Comparison of ENCODE assay signal across 9 cellular contexts in the genomic region with DNA sequence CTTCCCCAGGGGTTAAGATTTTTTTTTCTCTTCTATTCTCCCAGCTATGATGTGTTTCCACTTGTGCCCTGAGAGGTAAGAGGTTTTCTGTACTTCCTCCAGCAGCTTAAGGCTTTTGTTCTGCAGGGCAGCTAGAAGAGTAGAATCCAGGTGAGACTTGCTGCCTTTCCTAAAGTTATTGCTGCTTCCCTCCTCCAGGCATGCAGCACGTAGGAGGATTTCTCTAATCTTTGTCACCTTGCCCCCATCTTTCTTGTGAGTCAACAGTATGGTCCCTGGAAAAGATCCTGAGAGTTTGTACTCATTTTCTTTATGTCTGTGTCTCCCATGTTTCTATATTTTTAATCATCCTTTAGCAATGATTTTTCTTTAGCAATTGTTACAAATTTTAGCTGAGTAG.
"Had no signal": no experiment of that assay in that cellular context is flagged by ENCODE, and none has a peak within 500 bp of the region (broad histone marks: within the 10 kb centered on the region; RNA-seq: fewer than 3 reads in every experiment).

No MANE protein-coding gene starts in this region.

- H3K9ac ChIP-seq: GM23248 had no signal

- DNase-seq: GM23248, GOT3, H9, HCEC 1CT, IMR-90, KG1 had no signal

- FAIRE-seq: H54, HTR-8/SVneo, K562 had no signal

- H3K27ac ChIP-seq: GM23248 had no signal

- H2AFZ ChIP-seq: GM23248 had no signal

- H3K4me3 ChIP-seq: GM23248, K562 had no signal

- ATAC-seq: K562 had no signal
